6 cellular contexts compared by ENCODE assay signal in genomic region chr2:96873651-96874096, GRCh38. TPM values are rescaled to one million over a fixed set of nuclear protein-coding genes. Genes with fewer than 3 reads are reported as not detected.
DNase-seq lines count a peak whose midpoint lies in the region; TF ChIP-seq lines count a peak whose summit lies in the region.

No MANE protein-coding gene starts in this region.

- H3K4me2 ChIP-seq in smooth muscle cell, result peak overlapping the region; percentile 57

- no peaks in the 10 kb centered on the region for H3K36me3 ChIP-seq in NT2/D1 (ENCODE audit: insufficient read depth, insufficient read length, low read length)
- no peaks in the 10 kb centered on the region for H3K36me3 ChIP-seq in smooth muscle cell (ENCODE audit: low read depth)

- peak overlapping the region; percentile 28 for H3K27ac Mint-ChIP-seq in glutamatergic neuron (ENCODE audit: unreplicated experiment)
- no peak overlapping the region for H3K27ac Mint-ChIP-seq in activated T-cell treated with anti-CD3 and anti-CD28 coated beads, Interleukin-2, amount 50 U/mL, for 24 hours

- H3K4me3 Mint-ChIP-seq in glutamatergic neuron (ENCODE audit: unreplicated experiment), result no peak overlapping the region
- no peak overlapping the region for H3K4me3 Mint-ChIP-seq in activated T-cell treated with anti-CD3 and anti-CD28 coated beads, Interleukin-2, amount 50 U/mL, for 24 hours

- H3F3A ChIP-seq in smooth muscle cell (ENCODE audit: low read depth), result peaks cover 24% of the 10 kb centered on the region

- no peaks in the 10 kb centered on the region for H4K20me1 ChIP-seq in smooth muscle cell (ENCODE audit: low read depth)

- H3K9me3 Mint-ChIP-seq in glutamatergic neuron (ENCODE audit: unreplicated experiment), result peaks cover 10% of the 10 kb centered on the region
- no peaks in the 10 kb centered on the region for H3K9me3 Mint-ChIP-seq in activated T-cell treated with anti-CD3 and anti-CD28 coated beads, Interleukin-2, amount 50 U/mL, for 24 hours

- peak overlapping the region; percentile 28 for H3K9ac ChIP-seq in NT2/D1 (ENCODE audit: insufficient read length, low read depth)
- no peak overlapping the region for H3K9ac ChIP-seq in smooth muscle cell (ENCODE audit: low read depth)

- WGBS in smooth muscle cell (ENCODE audit: low lambda C conversion rate), result 35% methylated on average over 8 of the region's 8 CpGs

- peaks cover 14% of the 10 kb centered on the region for H3K79me2 ChIP-seq in smooth muscle cell (ENCODE audit: low read depth)

- DNase-seq in NT2/D1 (ENCODE audit: low read depth, low spot score), result no peak
- no peak for DNase-seq in glutamatergic neuron
- no peak for DNase-seq in smooth muscle cell (lab: John Stamatoyannopoulos, UW; ENCODE audit: unreplicated experiment)
- no peak for DNase-seq in activated T-cell treated with anti-CD3 and anti-CD28 coated beads, Interleukin-2, amount 50 U/mL, for 24 hours
- DNase-seq in NCI-H748 (lab: John Stamatoyannopoulos, UW; ENCODE audit: unreplicated experiment), result no peak
- DNase-seq in stimulated activated CD4-positive, alpha-beta T cell treated with anti-CD3 and anti-CD28 coated beads, Interleukin-4, amount 100 ng/mL, for 24 hours, result no peak

- H3K36me3 Mint-ChIP-seq in glutamatergic neuron (ENCODE audit: unreplicated experiment), result no peaks in the 10 kb centered on the region
- no peaks in the 10 kb centered on the region for H3K36me3 Mint-ChIP-seq in activated T-cell treated with anti-CD3 and anti-CD28 coated beads, Interleukin-2, amount 50 U/mL, for 24 hours (ENCODE audit: low read depth)

- H3K9me3 ChIP-seq in NT2/D1 (ENCODE audit: insufficient read depth, low read length), result no peaks in the 10 kb centered on the region
- no peaks in the 10 kb centered on the region for H3K9me3 ChIP-seq in smooth muscle cell (replicated peaks; ENCODE audit: low read depth)

- H3K4me3 ChIP-seq in NT2/D1 (ENCODE audit: insufficient read length, low read depth) (no peak overlapping the region), smooth muscle cell (no peak overlapping the region)

- TF ChIP-seq CTCF in glutamatergic neuron (IDR thresholded peaks at IDR 0.05; ENCODE audit: partially characterized antibody, unreplicated experiment) (no peak), smooth muscle cell (IDR thresholded peaks at IDR 0.05; ENCODE audit: borderline replicate concordance, insufficient read depth, poor library complexity, severe bottlenecking) (no peak)

- H3K27ac ChIP-seq in smooth muscle cell (ENCODE audit: low read depth), result peak overlapping the region; percentile 67

- H3K4me1 Mint-ChIP-seq in glutamatergic neuron (ENCODE audit: low read depth, unreplicated experiment), result peaks cover 19% of the 10 kb centered on the region
- H3K4me1 Mint-ChIP-seq in activated T-cell treated with anti-CD3 and anti-CD28 coated beads, Interleukin-2, amount 50 U/mL, for 24 hours (ENCODE audit: low read depth), result peaks cover 45% of the 10 kb centered on the region

- H3K4me1 ChIP-seq in NT2/D1 (ENCODE audit: insufficient read depth, insufficient read length) (peaks cover 38% of the 10 kb centered on the region), smooth muscle cell (ENCODE audit: low read depth) (peaks cover 41% of the 10 kb centered on the region)

- no peak overlapping the region for H2AFZ ChIP-seq in smooth muscle cell (ENCODE audit: low read depth)

- H3K27me3 ChIP-seq in NT2/D1 (ENCODE audit: insufficient read depth, insufficient read length) (peaks cover 7% of the 10 kb centered on the region), smooth muscle cell (ENCODE audit: low read depth) (no peaks in the 10 kb centered on the region)

- H3K27me3 Mint-ChIP-seq in glutamatergic neuron (ENCODE audit: unreplicated experiment), result peaks cover 10% of the 10 kb centered on the region
- peaks cover 7% of the 10 kb centered on the region for H3K27me3 Mint-ChIP-seq in activated T-cell treated with anti-CD3 and anti-CD28 coated beads, Interleukin-2, amount 50 U/mL, for 24 hours

RNA-seq across cellular contexts. Expression of gene SEMA4C, which starts 3.8 kb away (rescaled TPM):
- total RNA-seq in glutamatergic neuron (ENCODE audit: unreplicated experiment) (119 TPM), smooth muscle cell (41.0 and 42.0 TPM in 2 replicates)
- 39.3 and 40.7 TPM in 2 replicates for polyA plus RNA-seq in smooth muscle cell

RNA-seq across cellular contexts. Expression of gene ANKRD39, which starts 15.9 kb away (rescaled TPM):
- 25.7 TPM for total RNA-seq in glutamatergic neuron (ENCODE audit: unreplicated experiment)
- total RNA-seq in smooth muscle cell, result 7.9 and 9.6 TPM in 2 replicates
- polyA plus RNA-seq in smooth muscle cell, result 16.5 and 19.1 TPM in 2 replicates

RNA-seq across cellular contexts. Expression of gene ANKRD23, which starts 29.9 kb away (rescaled TPM):
- total RNA-seq in glutamatergic neuron (ENCODE audit: unreplicated experiment) (5.7 TPM), smooth muscle cell (1.6 and 5.6 TPM in 2 replicates)
- polyA plus RNA-seq in smooth muscle cell, result 1.7 and 3.5 TPM in 2 replicates

RNA-seq across cellular contexts. Expression of gene CNNM3, which starts 57.6 kb away (rescaled TPM):
- 22.3 TPM for total RNA-seq in glutamatergic neuron (ENCODE audit: unreplicated experiment)
- total RNA-seq in smooth muscle cell, result 2.4 and 3.2 TPM in 2 replicates
- polyA plus RNA-seq in smooth muscle cell, result 4.8 and 5.5 TPM in 2 replicates
